11 cellular contexts compared by ENCODE assay signal in the genomic region with DNA sequence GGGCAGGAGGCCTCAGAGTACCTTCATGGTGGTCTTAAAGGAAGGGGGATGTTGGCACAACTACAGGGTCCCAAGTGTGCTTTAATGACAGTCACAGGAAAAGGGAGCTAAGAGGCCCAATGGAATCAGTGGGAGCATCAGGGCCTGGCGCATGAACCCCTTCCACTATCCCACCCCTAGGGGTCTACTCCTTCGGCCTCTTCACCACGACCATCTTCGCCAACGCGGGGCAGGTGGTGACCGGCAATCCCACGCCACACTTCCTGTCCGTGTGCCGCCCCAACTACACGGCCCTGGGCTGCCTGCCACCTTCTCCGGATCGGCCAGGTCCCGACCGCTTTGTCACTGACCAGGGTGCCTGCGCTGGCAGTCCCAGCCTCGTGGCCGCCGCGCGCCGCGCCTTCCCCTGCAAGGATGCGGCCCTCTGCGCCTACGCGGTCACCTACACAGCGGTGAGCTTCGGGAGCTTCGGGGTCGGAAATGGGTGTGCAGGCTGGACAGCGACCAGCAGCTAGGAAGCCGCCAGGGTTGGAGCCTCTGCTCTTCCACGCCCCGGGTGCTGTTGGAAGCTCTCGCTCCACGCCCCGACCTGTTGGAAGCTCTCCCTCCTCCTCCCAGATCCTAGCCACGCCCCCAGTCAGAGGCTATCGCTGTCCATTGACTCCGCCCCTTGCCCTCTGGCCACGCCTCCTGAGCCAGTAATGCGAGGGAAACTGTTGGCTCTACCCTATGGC. TPM values are rescaled to one million over a fixed set of nuclear protein-coding genes. Genes with fewer than 3 reads are reported as not detected.
A peak's percentile ranks its signal among the peaks of the same experiment; 100 is the strongest.
DNase-seq lines count a peak whose midpoint lies in the region; ATAC-seq, FAIRE-seq and TF ChIP-seq lines count a peak whose summit lies in the region.
"Had no signal": no experiment of that assay in that cellular context is flagged by ENCODE, and none has a peak within 500 bp of the region (broad histone marks: within the 10 kb centered on the region; RNA-seq: fewer than 3 reads in every experiment).

No MANE protein-coding gene starts in this region.

- no peaks in the 10 kb centered on the region for H3K36me3 ChIP-seq in H7 (replicated peaks; ENCODE audit: control insufficient read depth, insufficient read depth, low read length)
- H3K36me3 ChIP-seq: HAP-1 had no signal

- no peak for FAIRE-seq in HTR-8/SVneo (lab: Jason Lieb, UNC)

- H3K4me3 ChIP-seq in H7 (ENCODE audit: insufficient read depth, low read depth, low read length) = peak overlapping the region; percentile 64
- H3K4me3 ChIP-seq: HAP-1 had no signal

- H3K27me3 ChIP-seq in H7 (ENCODE audit: control insufficient read depth, insufficient read depth, low read length) = peaks cover 14% of the 10 kb centered on the region; the same call in 1 of the 2 replicates

- intact Hi-C loops in left cardiac atrium (cut with DNase I) = no loop called here

- no peak for TF ChIP-seq CTCF in omental fat pad (IDR thresholded peaks at IDR 0.05)

- DNase-seq in H7 (peak; percentile 98), NCI-H69 (lab: John Stamatoyannopoulos, UW) (peak; percentile 72), left cardiac atrium (peak; percentile 64), omental fat pad (ENCODE audit: low spot score) (no peak), HTR-8/SVneo (ENCODE audit: insufficient read length, low spot score) (no peak), NCI-H1105 treated with DMSO at 0.1 percent for 48 hours (lab: John Stamatoyannopoulos, UW) (no peak)
- DNase-seq: central memory CD4-positive, alpha-beta T cell; DMS79 treated with DMSO at 0.1 percent for 48 hours; NCI-H2171 treated with DMSO at 0.1 percent for 48 hours had no signal

- ATAC-seq in left cardiac atrium = peak; percentile 31 to 40
- peak; percentile 11 for ATAC-seq in omental fat pad (ENCODE audit: low FRiP score)
- no peak for ATAC-seq in GM21723 (IDR thresholded peaks at IDR 0.05; ENCODE audit: unreplicated experiment)

RNA-seq across cellular contexts. Expression of a gene that starts 6.0 kb away (rescaled TPM):
- 5.7 and 7.0 TPM in 2 replicates for total RNA-seq in H7 (2014; rRNA removed; shearing (Covaris generic))
- 10 to 100 TPM; 23.5 to 28.3 TPM for total RNA-seq in left cardiac atrium
- 10 to 100 TPM in 3 of 4 donors, 1 to 10 TPM in 1; 10.0 to 30.6 (median 13.9) TPM for total RNA-seq in omental fat pad

RNA-seq across cellular contexts. Expression of a gene that starts 13.3 kb away (rescaled TPM):
- 3.0 and 3.3 TPM in 2 replicates for total RNA-seq in H7 (2014; rRNA removed; shearing (Covaris generic))
- total RNA-seq in left cardiac atrium = 1 to 10 TPM; 1.3 to 1.5 TPM
- 1 to 10 TPM in 3 of 4 donors, under 1 TPM in 1; 0.48 to 3.8 (median 1.6) TPM for total RNA-seq in omental fat pad

RNA-seq across cellular contexts. Expression of a gene that starts 14.9 kb away (rescaled TPM):
- total RNA-seq in H7 (2014; rRNA removed; shearing (Covaris generic)) = 2.7 and 5.5 TPM in 2 replicates
- 10 to 100 TPM; 16.4 to 20.0 TPM for total RNA-seq in left cardiac atrium
- 10 to 100 TPM; 12.0 to 22.4 (median 16.6) TPM for total RNA-seq in omental fat pad

RNA-seq across cellular contexts. Expression of a gene that starts 15.1 kb away (rescaled TPM):
- 102 and 128 TPM in 2 replicates for total RNA-seq in H7 (2014; rRNA removed; shearing (Covaris generic))
- total RNA-seq in left cardiac atrium = 10 to 100 TPM; 89.9 to 96.6 TPM
- 100 to 1,000 TPM; 144 to 252 (median 185) TPM for total RNA-seq in omental fat pad

RNA-seq across cellular contexts. Expression of a gene that starts 21.7 kb away (rescaled TPM):
- 10.1 and 11.2 TPM in 2 replicates for total RNA-seq in H7 (2014; rRNA removed; shearing (Covaris generic))
- total RNA-seq in left cardiac atrium (10 to 100 TPM; 12.2 to 14.2 TPM), omental fat pad (10 to 100 TPM in 3 of 4 donors, 1 to 10 TPM in 1; 8.6 to 33.3 (median 16.8) TPM)

Comparison
In these comparisons a context has a peak if more than half of its experiments do, and no peak if none do; other contexts are left out.
1. DNase-seq: peak in H7 (single experiment), NCI-H69 (single experiment) and left cardiac atrium (single experiment); none in omental fat pad (single experiment), HTR-8/SVneo (single experiment) and NCI-H1105 treated with DMSO at 0.1 percent for 48 hours (single experiment).